9 cellular contexts compared by ENCODE assay signal in genomic region chr16:1240436-1240835, GRCh38. TPM values are rescaled to one million over a fixed set of nuclear protein-coding genes. Genes with fewer than 3 reads are reported as not detected.
"Had no signal": no experiment of that assay in that cellular context is flagged by ENCODE, and none has a peak within 500 bp of the region (broad histone marks: within the 10 kb centered on the region; RNA-seq: fewer than 3 reads in every experiment).

TPSAB1 (plus strand) TSS chr16:1240705; CDS start chr16:1240939, 234 bp downstream.

RNA-seq across cellular contexts. Expression of gene TPSAB1, which starts in this region (rescaled TPM):
- total RNA-seq: activated CD4-positive, alpha-beta memory T cell treated with anti-CD3 and anti-CD28 coated beads, Interleukin-2, amount 10 ng/mL, durations not matched to agents 7 days and 5 days; activated CD4-positive, alpha-beta T cell treated with anti-CD3 and anti-CD28 coated beads, Interleukin-2, amount 10 ng/mL, durations not matched to agents 24 days and 14 days; activated naive CD4-positive, alpha-beta T cell treated with anti-CD3 and anti-CD28 coated beads for 36 hours; activated naive CD8-positive, alpha-beta T cell treated with anti-CD3 and anti-CD28 coated beads, Interleukin-2, amount 10 ng/mL, durations not matched to agents 7 days and 5 days; cardiac muscle cell; epithelial cell of proximal tubule; foreskin keratinocyte; pulmonary artery endothelial cell; T-helper 2 cell treated with Interferon-gamma antibody and Interleukin-4, amounts not matched to agents 100 ng/mL and 5 ng/mL, for 36 hours had no signal
